Comparison of ENCODE assay signal across 6 cellular contexts in genomic region chr10:133377818-133378250, GRCh38. TPM values are rescaled to one million over a fixed set of nuclear protein-coding genes. Genes with fewer than 3 reads are reported as not detected.
DNase-seq lines count a peak whose midpoint lies in the region; ATAC-seq and TF ChIP-seq lines count a peak whose summit lies in the region.

No MANE protein-coding gene starts in this region.

- TF ChIP-seq CTCF in RWPE2 (IDR thresholded peaks at IDR 0.05; ENCODE audit: poor library complexity, severe bottlenecking) (no peak), gastroesophageal sphincter (IDR thresholded peaks at IDR 0.05) (no peak)

- no peak for DNase-seq in RWPE2 (ENCODE audit: low spot score)
- DNase-seq in NCI-H82 (lab: John Stamatoyannopoulos, UW), result no peak
- DNase-seq in activated CD4-positive, alpha-beta T cell treated with anti-CD3 and anti-CD28 coated beads for 1 hour, result no peak

- WGBS in gastroesophageal sphincter (ENCODE audit: low coverage in 1 of 2), 2 donors, result no CpG with 5 or more reads among the region's 20 CpGs

- H3K36me3 ChIP-seq in RWPE2 (ENCODE audit: low read depth) (no peaks in the 10 kb centered on the region), gastroesophageal sphincter (peaks cover 0 to 15% of the 10 kb centered on the region in 2 donors), stomach smooth muscle (ENCODE audit: control insufficient read depth in 2 of 2, insufficient read depth in 2 of 2, low read length in 2 of 2) (peaks cover 0 to 4% of the 10 kb centered on the region in 2 donors)

- ATAC-seq in RWPE2 (ENCODE audit: low read depth) (no peak), gastroesophageal sphincter (no peak), GM21528 (IDR thresholded peaks at IDR 0.05; ENCODE audit: low FRiP score, unreplicated experiment) (no peak)

- no peak for TF ChIP-seq POLR2A in gastroesophageal sphincter (IDR thresholded peaks at IDR 0.05)

- no peak overlapping the region for H3K27ac ChIP-seq in RWPE2 (ENCODE audit: poor library complexity, severe bottlenecking)
- H3K27ac ChIP-seq in gastroesophageal sphincter, result peak overlapping the region in 3 of 4 donors; percentile 87 to 88 (median 88)
- H3K27ac ChIP-seq in stomach smooth muscle (ENCODE audit: low read length), result peak overlapping the region; percentile 18

- no peaks in the 10 kb centered on the region for H3K27me3 ChIP-seq in RWPE2 (ENCODE audit: insufficient read depth, poor library complexity, severe bottlenecking)
- no peaks in the 10 kb centered on the region for H3K27me3 ChIP-seq in gastroesophageal sphincter
- H3K27me3 ChIP-seq in stomach smooth muscle (ENCODE audit: control insufficient read depth in 1 of 2, insufficient read depth in 2 of 2, low read length in 2 of 2), result no peaks in the 10 kb centered on the region

- H3K4me1 ChIP-seq in RWPE2 (ENCODE audit: insufficient read depth, poor library complexity, severe bottlenecking) (peaks cover 5% of the 10 kb centered on the region), gastroesophageal sphincter (peaks cover 0 to 37% (median 16%) of the 10 kb centered on the region in 3 donors), stomach smooth muscle (ENCODE audit: control insufficient read depth, insufficient read depth, low read length) (peaks cover 22% of the 10 kb centered on the region)

- peak overlapping the region; percentile 64 for H3K9ac ChIP-seq in stomach smooth muscle (ENCODE audit: low read length in 2 of 2)

- H3K9me3 ChIP-seq in RWPE2 (ENCODE audit: severe bottlenecking) (no peaks in the 10 kb centered on the region), gastroesophageal sphincter (no peaks in the 10 kb centered on the region), stomach smooth muscle (ENCODE audit: control insufficient read depth in 2 of 2, low read length in 2 of 2) (no peaks in the 10 kb centered on the region)

- TF ChIP-seq EP300 in gastroesophageal sphincter (IDR thresholded peaks at IDR 0.05), result no peak

- H3K4me3 ChIP-seq in RWPE2 (ENCODE audit: severe bottlenecking) (peak overlapping the region; percentile 47), gastroesophageal sphincter (peak overlapping the region; percentile 82 to 93), stomach smooth muscle (ENCODE audit: low read length in 2 of 2) (peak overlapping the region; percentile 87 to 88)

RNA-seq across cellular contexts. Expression of gene PAOX, which starts 1.2 kb away (rescaled TPM):
- total RNA-seq in gastroesophageal sphincter, result 10 to 100 TPM in 2 of 4 donors, 1 to 10 TPM in 2; 7.1 to 14.5 (median 9.6) TPM

RNA-seq across cellular contexts. Expression of gene ECHS1, which starts 4.7 kb away (rescaled TPM):
- 10 to 100 TPM; 67.7 to 81.8 (median 72.4) TPM for total RNA-seq in gastroesophageal sphincter

RNA-seq across cellular contexts. Expression of gene MTG1, which starts 16.1 kb away (rescaled TPM):
- 10 to 100 TPM; 13.2 to 25.9 (median 18.4) TPM for total RNA-seq in gastroesophageal sphincter

RNA-seq across cellular contexts. Expression of gene FUOM, which starts 20.0 kb away (rescaled TPM):
- total RNA-seq in gastroesophageal sphincter, result 10 to 100 TPM in 2 of 4 donors, 1 to 10 TPM in 2; 5.4 to 15.7 (median 10.8) TPM

RNA-seq across cellular contexts. Expression of gene PRAP1, which starts 30.7 kb away (rescaled TPM):
- not detected for total RNA-seq in gastroesophageal sphincter
